22 cellular contexts compared by ENCODE assay signal in genomic region chr1:87144546-87144945, GRCh38.
DNase-seq lines count a peak whose midpoint lies in the region; ATAC-seq, FAIRE-seq and TF ChIP-seq lines count a peak whose summit lies in the region.
"Had no signal": no experiment of that assay in that cellular context is flagged by ENCODE, and none has a peak within 500 bp of the region (broad histone marks: within the 10 kb centered on the region; RNA-seq: fewer than 3 reads in every experiment).

No MANE protein-coding gene starts in this region.

- 38 to 40% methylated on average over 6 of the region's 6 CpGs for WGBS in thyroid gland, 2 donors

- in situ Hi-C loops in SK-MEL-5 (cut with HindIII; ENCODE audit: low pct_unique_long_range_greater_than_20kb, low sequenced_read_pairs): no loop called here

- DNase-seq in GM12892 (ENCODE audit: insufficient read length): no peak
- DNase-seq in SK-MEL-5 (ENCODE audit: low read depth, low spot score): peak; percentile 30
- peak; percentile 12 to 25 for DNase-seq in thyroid gland
- no peak for DNase-seq in GM12891 (ENCODE audit: insufficient read length, low spot score)
- DNase-seq in left colon: no peak
- no peak for DNase-seq in GOT3 (lab: John Stamatoyannopoulos, UW)
- DNase-seq: 8988T; ACHN; BE2C; C1 segment of cervical spinal cord; Caco-2; Calu3; CD4-positive, alpha-beta T cell; DMS79 treated with DMSO at 0.1 percent for 48 hours; GF-D8 had no signal

- ATAC-seq in left colon (no peak), HG03439 (IDR thresholded peaks at IDR 0.05; ENCODE audit: unreplicated experiment) (no peak)
- ATAC-seq: CD8-positive, alpha-beta T cell had no signal

- H3K9me3 ChIP-seq in thyroid gland: no peaks in the 10 kb centered on the region
- H3K9me3 ChIP-seq: BE2C, BLaER1, Caco-2 had no signal

- no peak overlapping the region for H3K27ac ChIP-seq in thyroid gland
- H3K27ac ChIP-seq: BLaER1 had no signal

- H3K4me1 ChIP-seq in thyroid gland: no peaks in the 10 kb centered on the region
- H3K4me1 ChIP-seq: BLaER1, Caco-2 had no signal

- H3K4me3 ChIP-seq in thyroid gland (replicated peaks in 1 of 3): no peak overlapping the region
- H3K4me3 ChIP-seq: BLaER1 had no signal

- H3K36me3 ChIP-seq in thyroid gland: no peaks in the 10 kb centered on the region
- H3K36me3 ChIP-seq: BE2C, BLaER1 had no signal

- intact Hi-C loops in thyroid gland (cut with DNase I) (no loop called here), left colon (cut with DNase I, micrococcal nuclease) (no loop called here)

- H3K27me3 ChIP-seq in thyroid gland: no peaks in the 10 kb centered on the region
- H3K27me3 ChIP-seq: BE2C, BLaER1 had no signal

- FAIRE-seq in GM12892 (lab: Jason Lieb, UNC): peak; percentile 24
- FAIRE-seq in GM12891 (lab: Jason Lieb, UNC): no peak
- FAIRE-seq: A204.1, D721Med, G401.6, GM19239 had no signal

- TF ChIP-seq POLR2A in GM12892 (IDR thresholded peaks at IDR 0.05; ENCODE audit: low read depth, low read length) (no peak), thyroid gland (IDR thresholded peaks at IDR 0.05) (no peak), GM12891 (IDR thresholded peaks at IDR 0.05; ENCODE audit: low read depth, low read length) (no peak)

- no peak for TF ChIP-seq CTCF in thyroid gland (IDR thresholded peaks at IDR 0.05)

TF ChIP-seq in GM12891, 5 proteins besides CTCF, POLR2A, EP300 and RAD21:
- TF ChIP-seq TAF1 (IDR thresholded peaks at IDR 0.05; ENCODE audit: low read depth, low read length) (no peak), PAX5 (IDR thresholded peaks at IDR 0.05; ENCODE audit: insufficient read depth, low read length, severe bottlenecking) (no peak), POLR2AphosphoS5 (IDR thresholded peaks at IDR 0.05; ENCODE audit: low read depth, low read length) (no peak), SPI1 (IDR thresholded peaks at IDR 0.05; ENCODE audit: low read depth, low read length) (no peak), POU2F2 (IDR thresholded peaks at IDR 0.05; ENCODE audit: low read depth, low read length) (no peak)
TF ChIP-seq in GM12891: peak in this region for 0.

Comparison
In these comparisons a context has a peak if more than half of its experiments do, and no peak if none do; other contexts are left out.
1. DNase-seq: peak in SK-MEL-5 (single experiment) and thyroid gland (2 of 2); none in GM12892 (single experiment), GM12891 (single experiment), left colon (0 of 2) and GOT3 (single experiment).